Comparison of ENCODE assay signal across 1 cellular context in the genomic region with DNA sequence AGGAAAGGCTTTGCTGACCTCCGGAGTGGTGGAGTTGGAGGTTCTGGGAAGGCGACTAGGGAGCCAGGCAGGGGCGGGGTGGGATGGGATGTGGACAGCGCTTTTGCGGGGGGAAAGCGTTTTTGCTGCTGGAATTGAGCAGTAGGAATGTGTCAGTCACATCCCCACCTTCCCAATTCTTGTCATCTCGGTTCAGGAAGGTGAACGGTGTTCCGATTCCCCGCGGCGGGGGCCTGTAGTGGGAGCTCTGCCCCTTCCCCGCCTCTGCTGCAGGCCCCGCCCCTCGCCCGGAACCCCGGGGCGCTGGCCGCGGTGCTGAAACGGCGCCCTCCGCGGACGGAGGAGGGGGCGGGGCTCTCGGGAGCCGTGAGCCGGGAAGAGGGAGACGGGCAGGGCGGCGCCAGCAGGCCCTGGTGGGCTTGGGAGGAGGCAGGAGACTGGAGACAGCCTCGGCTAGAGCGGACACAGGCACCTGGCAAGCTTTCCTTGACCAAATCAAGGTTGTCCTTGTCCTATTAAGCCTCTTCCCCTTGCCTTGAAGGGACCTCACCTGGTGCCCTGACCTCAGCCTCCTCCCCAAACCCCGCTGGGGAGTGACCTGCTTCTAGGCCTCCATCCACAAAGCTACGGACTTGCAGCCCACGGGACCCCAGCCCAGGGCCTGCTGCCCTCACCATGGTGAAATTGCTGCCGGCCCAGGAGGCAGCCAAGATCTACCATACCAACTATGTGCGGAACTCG.
TF ChIP-seq lines count a peak whose summit lies in the region.

A gene (plus strand): TSS at position 357 of the 741 bp plus-strand sequence. CDS start 319 bp downstream, at position 676.

TF ChIP-seq in K562, 482 proteins besides CTCF, POLR2A, EP300 and RAD21 (continued from another document and continues in another):
- TF ChIP-seq, protein P1, sequence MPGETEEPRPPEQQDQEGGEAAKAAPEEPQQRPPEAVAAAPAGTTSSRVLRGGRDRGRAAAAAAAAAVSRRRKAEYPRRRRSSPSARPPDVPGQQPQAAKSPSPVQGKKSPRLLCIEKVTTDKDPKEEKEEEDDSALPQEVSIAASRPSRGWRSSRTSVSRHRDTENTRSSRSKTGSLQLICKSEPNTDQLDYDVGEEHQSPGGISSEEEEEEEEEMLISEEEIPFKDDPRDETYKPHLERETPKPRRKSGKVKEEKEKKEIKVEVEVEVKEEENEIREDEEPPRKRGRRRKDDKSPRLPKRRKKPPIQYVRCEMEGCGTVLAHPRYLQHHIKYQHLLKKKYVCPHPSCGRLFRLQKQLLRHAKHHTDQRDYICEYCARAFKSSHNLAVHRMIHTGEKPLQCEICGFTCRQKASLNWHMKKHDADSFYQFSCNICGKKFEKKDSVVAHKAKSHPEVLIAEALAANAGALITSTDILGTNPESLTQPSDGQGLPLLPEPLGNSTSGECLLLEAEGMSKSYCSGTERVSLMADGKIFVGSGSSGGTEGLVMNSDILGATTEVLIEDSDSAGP (CRISPR knock-in tag; IDR thresholded peaks at IDR 0.05) = 0 out of 2 replicates have a peak, but pooled peaks have one; percentile 15
- TF ChIP-seq PURB (CRISPR knock-in tag; IDR thresholded peaks at IDR 0.05; ENCODE audit: low read depth) (no peak), TEAD4 (IDR thresholded peaks at IDR 0.05; ENCODE audit: low read length) (no peak), TEAD4 (CRISPR knock-in tag; IDR thresholded peaks at IDR 0.05; ENCODE audit: borderline replicate concordance) (peak; percentile 69; the same call in 1 of the 2 replicates), MAZ (CRISPR knock-in tag; conservative IDR thresholded peaks at IDR 0.05 in 1 of 2, IDR thresholded peaks at IDR 0.05 in 1 of 2) (peak; percentile 92 to 100), GABPA (tag; conservative IDR thresholded peaks at IDR 0.05; ENCODE audit: low read depth) (0 out of 2 replicates have a peak, but pooled peaks have one; percentile 13), SMC3 (conservative IDR thresholded peaks at IDR 0.05; ENCODE audit: insufficient read depth, low read depth, low read length) (no peak), CCAR2 (IDR thresholded peaks at IDR 0.05; ENCODE audit: low read depth, low read length) (no peak), GABPB1 (CRISPR knock-in tag; IDR thresholded peaks at IDR 0.05) (peak; percentile 85), ZNF589 (CRISPR knock-in tag; IDR thresholded peaks at IDR 0.05; ENCODE audit: low read depth) (no peak), MYNN (IDR thresholded peaks at IDR 0.05) (no peak), MYNN (CRISPR knock-in tag; IDR thresholded peaks at IDR 0.05) (peak; percentile 59; the same call in 1 of the 2 replicates), ZNF282 (CRISPR knock-in tag; IDR thresholded peaks at IDR 0.05) (peak; percentile 94), TEAD1 (CRISPR knock-in tag; IDR thresholded peaks at IDR 0.05) (peak in 1 of 2 experiments; percentile 91; a peak in 1 of 4 replicates), LCOR (CRISPR knock-in tag; IDR thresholded peaks at IDR 0.05) (peak; percentile 96), ZNF431 (CRISPR knock-in tag; IDR thresholded peaks at IDR 0.05) (peak; percentile 66; the same call in 1 of the 2 replicates), FOXA3 (CRISPR knock-in tag; conservative IDR thresholded peaks at IDR 0.05 in 1 of 2, IDR thresholded peaks at IDR 0.05 in 1 of 2) (0 out of 4 replicates have a peak, but pooled peaks of 1 of the 2 experiments have one; percentile 49)
- TF ChIP-seq, protein P2, sequence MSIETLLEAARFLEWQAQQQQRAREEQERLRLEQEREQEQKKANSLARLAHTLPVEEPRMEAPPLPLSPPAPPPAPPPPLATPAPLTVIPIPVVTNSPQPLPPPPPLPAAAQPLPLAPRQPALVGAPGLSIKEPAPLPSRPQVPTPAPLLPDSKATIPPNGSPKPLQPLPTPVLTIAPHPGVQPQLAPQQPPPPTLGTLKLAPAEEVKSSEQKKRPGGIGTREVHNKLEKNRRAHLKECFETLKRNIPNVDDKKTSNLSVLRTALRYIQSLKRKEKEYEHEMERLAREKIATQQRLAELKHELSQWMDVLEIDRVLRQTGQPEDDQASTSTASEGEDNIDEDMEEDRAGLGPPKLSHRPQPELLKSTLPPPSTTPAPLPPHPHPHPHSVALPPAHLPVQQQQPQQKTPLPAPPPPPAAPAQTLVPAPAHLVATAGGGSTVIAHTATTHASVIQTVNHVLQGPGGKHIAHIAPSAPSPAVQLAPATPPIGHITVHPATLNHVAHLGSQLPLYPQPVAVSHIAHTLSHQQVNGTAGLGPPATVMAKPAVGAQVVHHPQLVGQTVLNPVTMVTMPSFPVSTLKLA (conservative IDR thresholded peaks at IDR 0.05) = peak in 1 of 2 experiments; percentile 61; a peak in 3 of 4 replicates
- TF ChIP-seq, protein P3, sequence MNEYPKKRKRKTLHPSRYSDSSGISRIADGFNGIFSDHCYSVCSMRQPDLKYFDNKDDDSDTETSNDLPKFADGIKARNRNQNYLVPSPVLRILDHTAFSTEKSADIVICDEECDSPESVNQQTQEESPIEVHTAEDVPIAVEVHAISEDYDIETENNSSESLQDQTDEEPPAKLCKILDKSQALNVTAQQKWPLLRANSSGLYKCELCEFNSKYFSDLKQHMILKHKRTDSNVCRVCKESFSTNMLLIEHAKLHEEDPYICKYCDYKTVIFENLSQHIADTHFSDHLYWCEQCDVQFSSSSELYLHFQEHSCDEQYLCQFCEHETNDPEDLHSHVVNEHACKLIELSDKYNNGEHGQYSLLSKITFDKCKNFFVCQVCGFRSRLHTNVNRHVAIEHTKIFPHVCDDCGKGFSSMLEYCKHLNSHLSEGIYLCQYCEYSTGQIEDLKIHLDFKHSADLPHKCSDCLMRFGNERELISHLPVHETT (CRISPR knock-in tag; conservative IDR thresholded peaks at IDR 0.05 in 1 of 2, IDR thresholded peaks at IDR 0.05 in 1 of 2) = peak; percentile 49 to 94; a peak in 2 of 4 replicates
- TF ChIP-seq, protein P4, sequence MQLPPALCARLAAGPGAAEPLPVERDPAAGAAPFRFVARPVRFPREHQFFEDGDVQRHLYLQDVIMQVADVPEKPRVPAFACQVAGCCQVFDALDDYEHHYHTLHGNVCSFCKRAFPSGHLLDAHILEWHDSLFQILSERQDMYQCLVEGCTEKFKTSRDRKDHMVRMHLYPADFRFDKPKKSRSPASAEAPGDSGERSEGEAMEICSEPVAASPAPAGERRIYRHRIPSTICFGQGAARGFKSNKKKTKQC (CRISPR knock-in tag; IDR thresholded peaks at IDR 0.05) = peak; percentile 99
- TF ChIP-seq, protein P5, sequence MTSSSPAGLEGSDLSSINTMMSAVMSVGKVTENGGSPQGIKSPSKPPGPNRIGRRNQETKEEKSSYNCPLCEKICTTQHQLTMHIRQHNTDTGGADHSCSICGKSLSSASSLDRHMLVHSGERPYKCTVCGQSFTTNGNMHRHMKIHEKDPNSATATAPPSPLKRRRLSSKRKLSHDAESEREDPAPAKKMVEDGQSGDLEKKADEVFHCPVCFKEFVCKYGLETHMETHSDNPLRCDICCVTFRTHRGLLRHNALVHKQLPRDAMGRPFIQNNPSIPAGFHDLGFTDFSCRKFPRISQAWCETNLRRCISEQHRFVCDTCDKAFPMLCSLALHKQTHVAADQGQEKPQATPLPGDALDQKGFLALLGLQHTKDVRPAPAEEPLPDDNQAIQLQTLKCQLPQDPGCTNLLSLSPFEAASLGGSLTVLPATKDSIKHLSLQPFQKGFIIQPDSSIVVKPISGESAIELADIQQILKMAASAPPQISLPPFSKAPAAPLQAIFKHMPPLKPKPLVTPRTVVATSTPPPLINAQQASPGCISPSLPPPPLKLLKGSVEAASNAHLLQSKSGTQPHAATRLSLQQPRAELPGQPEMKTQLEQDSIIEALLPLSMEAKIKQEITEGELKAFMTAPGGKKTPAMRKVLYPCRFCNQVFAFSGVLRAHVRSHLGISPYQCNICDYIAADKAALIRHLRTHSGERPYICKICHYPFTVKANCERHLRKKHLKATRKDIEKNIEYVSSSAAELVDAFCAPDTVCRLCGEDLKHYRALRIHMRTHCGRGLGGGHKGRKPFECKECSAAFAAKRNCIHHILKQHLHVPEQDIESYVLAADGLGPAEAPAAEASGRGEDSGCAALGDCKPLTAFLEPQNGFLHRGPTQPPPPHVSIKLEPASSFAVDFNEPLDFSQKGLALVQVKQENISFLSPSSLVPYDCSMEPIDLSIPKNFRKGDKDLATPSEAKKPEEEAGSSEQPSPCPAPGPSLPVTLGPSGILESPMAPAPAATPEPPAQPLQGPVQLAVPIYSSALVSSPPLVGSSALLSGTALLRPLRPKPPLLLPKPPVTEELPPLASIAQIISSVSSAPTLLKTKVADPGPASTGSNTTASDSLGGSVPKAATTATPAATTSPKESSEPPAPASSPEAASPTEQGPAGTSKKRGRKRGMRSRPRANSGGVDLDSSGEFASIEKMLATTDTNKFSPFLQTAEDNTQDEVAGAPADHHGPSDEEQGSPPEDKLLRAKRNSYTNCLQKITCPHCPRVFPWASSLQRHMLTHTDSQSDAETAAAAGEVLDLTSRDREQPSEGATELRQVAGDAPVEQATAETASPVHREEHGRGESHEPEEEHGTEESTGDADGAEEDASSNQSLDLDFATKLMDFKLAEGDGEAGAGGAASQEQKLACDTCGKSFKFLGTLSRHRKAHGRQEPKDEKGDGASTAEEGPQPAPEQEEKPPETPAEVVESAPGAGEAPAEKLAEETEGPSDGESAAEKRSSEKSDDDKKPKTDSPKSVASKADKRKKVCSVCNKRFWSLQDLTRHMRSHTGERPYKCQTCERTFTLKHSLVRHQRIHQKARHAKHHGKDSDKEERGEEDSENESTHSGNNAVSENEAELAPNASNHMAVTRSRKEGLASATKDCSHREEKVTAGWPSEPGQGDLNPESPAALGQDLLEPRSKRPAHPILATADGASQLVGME (CRISPR knock-in tag; IDR thresholded peaks at IDR 0.05) = no peak
- TF ChIP-seq, protein P6, sequence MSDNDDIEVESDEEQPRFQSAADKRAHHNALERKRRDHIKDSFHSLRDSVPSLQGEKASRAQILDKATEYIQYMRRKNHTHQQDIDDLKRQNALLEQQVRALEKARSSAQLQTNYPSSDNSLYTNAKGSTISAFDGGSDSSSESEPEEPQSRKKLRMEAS (CRISPR knock-in tag; IDR thresholded peaks at IDR 0.05) = peak; percentile 49; the same call in 1 of the 2 replicates
- TF ChIP-seq, protein P7, sequence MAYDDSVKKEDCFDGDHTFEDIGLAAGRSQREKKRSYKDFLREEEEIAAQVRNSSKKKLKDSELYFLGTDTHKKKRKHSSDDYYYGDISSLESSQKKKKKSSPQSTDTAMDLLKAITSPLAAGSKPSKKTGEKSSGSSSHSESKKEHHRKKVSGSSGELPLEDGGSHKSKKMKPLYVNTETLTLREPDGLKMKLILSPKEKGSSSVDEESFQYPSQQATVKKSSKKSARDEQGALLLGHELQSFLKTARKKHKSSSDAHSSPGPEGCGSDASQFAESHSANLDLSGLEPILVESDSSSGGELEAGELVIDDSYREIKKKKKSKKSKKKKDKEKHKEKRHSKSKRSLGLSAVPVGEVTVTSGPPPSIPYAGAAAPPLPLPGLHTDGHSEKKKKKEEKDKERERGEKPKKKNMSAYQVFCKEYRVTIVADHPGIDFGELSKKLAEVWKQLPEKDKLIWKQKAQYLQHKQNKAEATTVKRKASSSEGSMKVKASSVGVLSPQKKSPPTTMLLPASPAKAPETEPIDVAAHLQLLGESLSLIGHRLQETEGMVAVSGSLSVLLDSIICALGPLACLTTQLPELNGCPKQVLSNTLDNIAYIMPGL (CRISPR knock-in tag; IDR thresholded peaks at IDR 0.05) = peak; percentile 87; the same call in 1 of the 2 replicates
- TF ChIP-seq, protein P8, sequence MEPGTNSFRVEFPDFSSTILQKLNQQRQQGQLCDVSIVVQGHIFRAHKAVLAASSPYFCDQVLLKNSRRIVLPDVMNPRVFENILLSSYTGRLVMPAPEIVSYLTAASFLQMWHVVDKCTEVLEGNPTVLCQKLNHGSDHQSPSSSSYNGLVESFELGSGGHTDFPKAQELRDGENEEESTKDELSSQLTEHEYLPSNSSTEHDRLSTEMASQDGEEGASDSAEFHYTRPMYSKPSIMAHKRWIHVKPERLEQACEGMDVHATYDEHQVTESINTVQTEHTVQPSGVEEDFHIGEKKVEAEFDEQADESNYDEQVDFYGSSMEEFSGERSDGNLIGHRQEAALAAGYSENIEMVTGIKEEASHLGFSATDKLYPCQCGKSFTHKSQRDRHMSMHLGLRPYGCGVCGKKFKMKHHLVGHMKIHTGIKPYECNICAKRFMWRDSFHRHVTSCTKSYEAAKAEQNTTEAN (CRISPR knock-in tag; IDR thresholded peaks at IDR 0.05) = peak; percentile 93
- TF ChIP-seq, protein P9, sequence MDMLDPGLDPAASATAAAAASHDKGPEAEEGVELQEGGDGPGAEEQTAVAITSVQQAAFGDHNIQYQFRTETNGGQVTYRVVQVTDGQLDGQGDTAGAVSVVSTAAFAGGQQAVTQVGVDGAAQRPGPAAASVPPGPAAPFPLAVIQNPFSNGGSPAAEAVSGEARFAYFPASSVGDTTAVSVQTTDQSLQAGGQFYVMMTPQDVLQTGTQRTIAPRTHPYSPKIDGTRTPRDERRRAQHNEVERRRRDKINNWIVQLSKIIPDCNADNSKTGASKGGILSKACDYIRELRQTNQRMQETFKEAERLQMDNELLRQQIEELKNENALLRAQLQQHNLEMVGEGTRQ (CRISPR knock-in tag; IDR thresholded peaks at IDR 0.05) = peak; percentile 46; the same call in 1 of the 2 replicates
- TF ChIP-seq, protein P10, sequence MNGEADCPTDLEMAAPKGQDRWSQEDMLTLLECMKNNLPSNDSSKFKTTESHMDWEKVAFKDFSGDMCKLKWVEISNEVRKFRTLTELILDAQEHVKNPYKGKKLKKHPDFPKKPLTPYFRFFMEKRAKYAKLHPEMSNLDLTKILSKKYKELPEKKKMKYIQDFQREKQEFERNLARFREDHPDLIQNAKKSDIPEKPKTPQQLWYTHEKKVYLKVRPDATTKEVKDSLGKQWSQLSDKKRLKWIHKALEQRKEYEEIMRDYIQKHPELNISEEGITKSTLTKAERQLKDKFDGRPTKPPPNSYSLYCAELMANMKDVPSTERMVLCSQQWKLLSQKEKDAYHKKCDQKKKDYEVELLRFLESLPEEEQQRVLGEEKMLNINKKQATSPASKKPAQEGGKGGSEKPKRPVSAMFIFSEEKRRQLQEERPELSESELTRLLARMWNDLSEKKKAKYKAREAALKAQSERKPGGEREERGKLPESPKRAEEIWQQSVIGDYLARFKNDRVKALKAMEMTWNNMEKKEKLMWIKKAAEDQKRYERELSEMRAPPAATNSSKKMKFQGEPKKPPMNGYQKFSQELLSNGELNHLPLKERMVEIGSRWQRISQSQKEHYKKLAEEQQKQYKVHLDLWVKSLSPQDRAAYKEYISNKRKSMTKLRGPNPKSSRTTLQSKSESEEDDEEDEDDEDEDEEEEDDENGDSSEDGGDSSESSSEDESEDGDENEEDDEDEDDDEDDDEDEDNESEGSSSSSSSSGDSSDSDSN (IDR thresholded peaks at IDR 0.05; ENCODE audit: borderline replicate concordance in 1 of 2, low read depth in 2 of 2, low read length in 2 of 2) = 0 out of 4 replicates have a peak, but pooled peaks of 1 of the 2 experiments have one; percentile 42
